In genomic region chr6:125791820-125792165, GRCh38 we compare ENCODE assay signal across 8 cellular contexts. TPM values are rescaled to one million over a fixed set of nuclear protein-coding genes. Genes with fewer than 3 reads are reported as not detected.
DNase-seq lines count a peak whose midpoint lies in the region; ATAC-seq and TF ChIP-seq lines count a peak whose summit lies in the region.

No MANE protein-coding gene starts in this region.

- peak overlapping the region; percentile 67; the same call in 1 of the 2 replicates for H3K9ac ChIP-seq in ES-I3 (ENCODE audit: low read depth, low read length)

- H3K4me3 Mint-ChIP-seq in progenitor cell of endocrine pancreas (ENCODE audit: low read depth), result peak overlapping the region; percentile 80

- intact Hi-C loops in Panc1 (cut with micrococcal nuclease; ENCODE audit: unreplicated experiment), result loop anchor here (2.0 kb wide), 1 partner anchor 61 kb away; no protein-coding TSS in a partner anchor

- POLR2A ChIA-PET in Panc1 (lab: Charles Lee), result interaction anchor here (1.1 kb wide), 1 partner anchor 152 kb away, joined by 3 read pairs; no protein-coding TSS in a partner anchor

- H3K27me3 ChIP-seq in Panc1 (ENCODE audit: control insufficient read depth, insufficient read depth, low read length), result no peaks in the 10 kb centered on the region

- peak overlapping the region; percentile 87 for H3K27ac Mint-ChIP-seq in progenitor cell of endocrine pancreas

- no peaks in the 10 kb centered on the region for H3K27me3 Mint-ChIP-seq in progenitor cell of endocrine pancreas

- CTCF ChIA-PET in Panc1 (lab: Charles Lee), result interaction anchor here (0.7 to 3.0 kb wide), 5 partner anchors 27 to 183 kb away, joined by 3 to 10 read pairs (median 4); no protein-coding TSS in a partner anchor

- TSS peak; percentile 49 for BruUV-seq in Panc1 (replicated peaks; lab: Mats Ljungman, UMichigan)

- H3K4me3 ChIP-seq in Panc1 (ENCODE audit: low read depth in 2 of 2, low read length in 2 of 2), result peak overlapping the region; percentile 75 to 96

- H3K36me3 Mint-ChIP-seq in progenitor cell of endocrine pancreas (ENCODE audit: insufficient read depth), result no peaks in the 10 kb centered on the region

- ATAC-seq in Panc1, result no peak
- ATAC-seq in activated CD4-positive, CD25-positive, alpha-beta regulatory T cell treated with anti-CD3 and anti-CD28 coated beads, Interleukin-2, amount 50 U/mL, for 24 hours, result no peak
- ATAC-seq in GM19395 (IDR thresholded peaks at IDR 0.05; ENCODE audit: unreplicated experiment), result no peak

- H3K9me3 Mint-ChIP-seq in progenitor cell of endocrine pancreas (ENCODE audit: low read depth), result no peaks in the 10 kb centered on the region

- H3K36me3 ChIP-seq in ES-I3 (ENCODE audit: insufficient read depth, low read length), result no peaks in the 10 kb centered on the region
- H3K36me3 ChIP-seq in Panc1 (ENCODE audit: control insufficient read depth, insufficient read depth, low read length), result no peaks in the 10 kb centered on the region; the same call in 1 of the 2 replicates

- H3K4me1 ChIP-seq in ES-I3 (ENCODE audit: insufficient read depth, low read length) (peaks cover 8% of the 10 kb centered on the region), Panc1 (ENCODE audit: control insufficient read depth, insufficient read depth, low read length) (peaks cover 39% of the 10 kb centered on the region)

- DNase-seq in Panc1 (ENCODE audit: low read depth, low spot score) (no peak), epithelial cell of prostate (ENCODE audit: low read depth, low spot score) (no peak), progenitor cell of endocrine pancreas (ENCODE audit: low spot score, unreplicated experiment) (no peak), NCI-H128 (lab: John Stamatoyannopoulos, UW; ENCODE audit: unreplicated experiment) (no peak), glomerular visceral epithelial cell (ENCODE audit: extremely low spot score) (no peak)

- H3K4me1 Mint-ChIP-seq in progenitor cell of endocrine pancreas (ENCODE audit: low read depth), result peaks cover 16% of the 10 kb centered on the region

- peak; percentile 50 for TF ChIP-seq CTCF in Panc1 (IDR thresholded peaks at IDR 0.05)
- TF ChIP-seq CTCF in progenitor cell of endocrine pancreas (IDR thresholded peaks at IDR 0.05; ENCODE audit: unreplicated experiment), result no peak

- in situ Hi-C loops in Panc1 (cut with HindIII; ENCODE audit: low pct_unique_long_range_greater_than_20kb, low sequenced_read_pairs), result no loop called here

- H3K27ac ChIP-seq in Panc1 (ENCODE audit: low read length) (peak overlapping the region; percentile 98), epithelial cell of prostate (peak overlapping the region; percentile 66)

- no peaks in the 10 kb centered on the region for H3K9me3 ChIP-seq in ES-I3 (ENCODE audit: control insufficient read depth, insufficient read depth, low read length)
- H3K9me3 ChIP-seq in Panc1 (ENCODE audit: control insufficient read depth, insufficient read depth, low read depth, low read length), result no peaks in the 10 kb centered on the region

RNA-seq across cellular contexts. Expression of gene NCOA7, which starts 1.0 kb away (rescaled TPM):
- total RNA-seq in Panc1 (2021; ENCODE audit: unreplicated experiment) (37.3 TPM), progenitor cell of endocrine pancreas (13.6 and 18.0 TPM in 2 replicates)
- polyA plus RNA-seq in Panc1 (2012; ENCODE audit: insufficient read length), result 17.1 TPM

RNA-seq across cellular contexts. Expression of gene HEY2, which starts 42.4 kb away (rescaled TPM):
- total RNA-seq in Panc1 (2021; ENCODE audit: unreplicated experiment) (not detected), progenitor cell of endocrine pancreas (1.4 and 2.3 TPM in 2 replicates)
- polyA plus RNA-seq in Panc1 (2012; ENCODE audit: insufficient read length), result not detected
